ENCODE assay signal across 20 cellular contexts in genomic region chr3:52333869-52334557, GRCh38. TPM values are rescaled to one million over a fixed set of nuclear protein-coding genes. Genes with fewer than 3 reads are reported as not detected.
A peak's percentile ranks its signal among the peaks of the same experiment; 100 is the strongest.
DNase-seq lines count a peak whose midpoint lies in the region; ATAC-seq and TF ChIP-seq lines count a peak whose summit lies in the region.
"Had no signal": no experiment of that assay in that cellular context is flagged by ENCODE, and none has a peak within 500 bp of the region (broad histone marks: within the 10 kb centered on the region; RNA-seq: fewer than 3 reads in every experiment).

No MANE protein-coding gene starts in this region.

- WGBS in hepatocyte (ENCODE audit: low lambda C conversion rate, missing lambda C conversion rate) = 91% methylated on average over 4 of the region's 4 CpGs

- no peak overlapping the region for H3K27ac Mint-ChIP-seq in HFFc6
- H3K27ac Mint-ChIP-seq: activated CD4-positive, alpha-beta T cell treated with anti-CD3 and anti-CD28 coated beads, Interleukin-2, amount 10 ng/mL, durations not matched to agents 24 days and 14 days; activated naive CD8-positive, alpha-beta T cell treated with anti-CD3 and anti-CD28 coated beads, Interleukin-2, amount 10 ng/mL, durations not matched to agents 7 days and 5 days had no signal

- no peak for TF ChIP-seq POLR2A in gastrocnemius medialis (IDR thresholded peaks at IDR 0.05)

- no peaks in the 10 kb centered on the region for H3K36me3 ChIP-seq in hepatocyte (replicated peaks; ENCODE audit: insufficient read depth, low read depth)
- peaks cover 0 to 6% of the 10 kb centered on the region in 2 donors for H3K36me3 ChIP-seq in gastrocnemius medialis
- H3K36me3 ChIP-seq: SJCRH30 had no signal

- no peaks in the 10 kb centered on the region for H3K79me2 ChIP-seq in hepatocyte

- H3K27ac ChIP-seq in hepatocyte (peak overlapping the region; percentile 63), gastrocnemius medialis (no peak overlapping the region)
- H3K27ac ChIP-seq: psoas muscle, SJCRH30, stomach, upper lobe of left lung had no signal

- no peak overlapping the region for H3K4me3 ChIP-seq in hepatocyte
- no peak overlapping the region for H3K4me3 ChIP-seq in gastrocnemius medialis
- H3K4me3 ChIP-seq: psoas muscle, SJCRH30, stomach, upper lobe of left lung had no signal

- H3K4me2 ChIP-seq in hepatocyte = no peak overlapping the region

- no peak overlapping the region for H3K4me3 Mint-ChIP-seq in HFFc6
- H3K4me3 Mint-ChIP-seq: activated CD4-positive, alpha-beta T cell treated with anti-CD3 and anti-CD28 coated beads, Interleukin-2, amount 10 ng/mL, durations not matched to agents 24 days and 14 days; activated naive CD8-positive, alpha-beta T cell treated with anti-CD3 and anti-CD28 coated beads, Interleukin-2, amount 10 ng/mL, durations not matched to agents 7 days and 5 days; effector memory CD8-positive, alpha-beta T cell had no signal

- H2AFZ ChIP-seq in hepatocyte = no peak overlapping the region

- H3K9me3 Mint-ChIP-seq in HFFc6 = no peaks in the 10 kb centered on the region
- H3K9me3 Mint-ChIP-seq: activated CD4-positive, alpha-beta T cell treated with anti-CD3 and anti-CD28 coated beads, Interleukin-2, amount 10 ng/mL, durations not matched to agents 24 days and 14 days; activated naive CD8-positive, alpha-beta T cell treated with anti-CD3 and anti-CD28 coated beads, Interleukin-2, amount 10 ng/mL, durations not matched to agents 7 days and 5 days; effector memory CD8-positive, alpha-beta T cell had no signal

- no peak for TF ChIP-seq CTCF in HFFc6 (IDR thresholded peaks at IDR 0.05)
- no peak for TF ChIP-seq CTCF in hepatocyte (IDR thresholded peaks at IDR 0.05; ENCODE audit: poor library complexity)
- TF ChIP-seq CTCF in gastrocnemius medialis (IDR thresholded peaks at IDR 0.05 in 4 of 5, conservative IDR thresholded peaks at IDR 0.05 in 1 of 5) = no peak

- H3K9me2 ChIP-seq in hepatocyte (replicated peaks; ENCODE audit: insufficient read depth) = no peaks in the 10 kb centered on the region

- in situ Hi-C loops in gastrocnemius medialis (cut with MboI; ENCODE audit: low sequenced_read_pairs in 4 of 4) = no loop called here

- peaks cover 26% of the 10 kb centered on the region for H3K4me1 Mint-ChIP-seq in HFFc6 (ENCODE audit: low read depth)
- H3K4me1 Mint-ChIP-seq: activated naive CD8-positive, alpha-beta T cell treated with anti-CD3 and anti-CD28 coated beads, Interleukin-2, amount 10 ng/mL, durations not matched to agents 7 days and 5 days had no signal

- no peaks in the 10 kb centered on the region for H3K27me3 Mint-ChIP-seq in HFFc6 (ENCODE audit: insufficient read depth)
- H3K27me3 Mint-ChIP-seq: activated CD4-positive, alpha-beta T cell treated with anti-CD3 and anti-CD28 coated beads, Interleukin-2, amount 10 ng/mL, durations not matched to agents 24 days and 14 days; activated naive CD8-positive, alpha-beta T cell treated with anti-CD3 and anti-CD28 coated beads, Interleukin-2, amount 10 ng/mL, durations not matched to agents 7 days and 5 days; effector memory CD8-positive, alpha-beta T cell had no signal

- H3K9me3 ChIP-seq in hepatocyte (ENCODE audit: low read depth) (no peaks in the 10 kb centered on the region), gastrocnemius medialis (no peaks in the 10 kb centered on the region)
- H3K9me3 ChIP-seq: Caco-2, psoas muscle, SJCRH30, stomach, upper lobe of left lung had no signal

- intact Hi-C loops in gastrocnemius medialis (cut with DNase I; ENCODE audit: low total_unique reads) = loop anchor here (10.0 kb wide), 1 partner anchor 329 kb away; no protein-coding TSS in a partner anchor

- H3K4me1 ChIP-seq in hepatocyte (ENCODE audit: insufficient read depth) (peaks cover 8% of the 10 kb centered on the region), gastrocnemius medialis (no peaks in the 10 kb centered on the region)
- H3K4me1 ChIP-seq: Caco-2, psoas muscle, SJCRH30, stomach, upper lobe of left lung had no signal

- peak; percentile 4 for DNase-seq in COLO668 (lab: John Stamatoyannopoulos, UW; ENCODE audit: unreplicated experiment)
- peak; percentile 45 for DNase-seq in HFFc6
- DNase-seq in RKO (ENCODE audit: low spot score) = peak; percentile 41
- peak; percentile 24 for DNase-seq in hepatocyte (ENCODE audit: low spot score)
- DNase-seq in gastrocnemius medialis = no peak
- DNase-seq in left lobe of liver (ENCODE audit: low spot score) = no peak
- DNase-seq: activated CD4-positive, alpha-beta T cell treated with anti-CD3 and anti-CD28 coated beads, Interleukin-2, amount 10 ng/mL, durations not matched to agents 24 days and 14 days; activated naive CD8-positive, alpha-beta T cell treated with anti-CD3 and anti-CD28 coated beads, Interleukin-2, amount 10 ng/mL, durations not matched to agents 7 days and 5 days; effector memory CD8-positive, alpha-beta T cell; head of caudate nucleus; NCI-H1105 treated with DMSO at 0.1 percent for 48 hours; NCI-H524; SJCRH30; stimulated activated CD4-positive, alpha-beta T cell treated with anti-CD3 and anti-CD28 coated beads, Interleukin-4, amount 100 ng/mL, for 4 hours; stomach had no signal

- no peak for ATAC-seq in GM21390 (IDR thresholded peaks at IDR 0.05; ENCODE audit: unreplicated experiment)
- no peak for ATAC-seq in gastrocnemius medialis
- ATAC-seq in left lobe of liver = no peak
- ATAC-seq in GM21737 (IDR thresholded peaks at IDR 0.05; ENCODE audit: unreplicated experiment) = no peak
- ATAC-seq: effector memory CD8-positive, alpha-beta T cell; psoas muscle had no signal

- no peaks in the 10 kb centered on the region for H4K20me1 ChIP-seq in hepatocyte (ENCODE audit: insufficient read depth, poor library complexity, severe bottlenecking)

- no peaks in the 10 kb centered on the region for H3K27me3 ChIP-seq in hepatocyte
- no peaks in the 10 kb centered on the region for H3K27me3 ChIP-seq in gastrocnemius medialis
- H3K27me3 ChIP-seq: stomach, upper lobe of left lung had no signal

- no peaks in the 10 kb centered on the region for H3K36me3 Mint-ChIP-seq in HFFc6 (ENCODE audit: low read depth)

RNA-seq across cellular contexts. Expression of gene DNAH1, which starts 17.9 kb away (rescaled TPM):
- total RNA-seq in HFFc6 (2021; fragmentation: NEBNext Ultra II Directional; extraction: Animal tissue kit (Norgen Biotek cat#: 25700)) = 1 to 10 TPM; 1.4 to 2.1 (median 1.8) TPM
- total RNA-seq in hepatocyte (2.5 and 4.0 TPM in 2 replicates), gastrocnemius medialis (1 to 10 TPM; 1.4 to 6.8 (median 2.0) TPM), left lobe of liver (9.6 TPM)
- polyA plus RNA-seq in hepatocyte = 2.7 and 4.2 TPM in 2 replicates

RNA-seq across cellular contexts. Expression of gene GLYCTK, which starts 46.4 kb away (rescaled TPM):
- 1 to 10 TPM; 7.0 to 9.9 (median 8.7) TPM for total RNA-seq in HFFc6 (2021; fragmentation: NEBNext Ultra II Directional; extraction: Animal tissue kit (Norgen Biotek cat#: 25700))
- total RNA-seq in hepatocyte (112 and 116 TPM in 2 replicates), gastrocnemius medialis (10 to 100 TPM in 1 of 4 donors, 1 to 10 TPM in 3; 5.1 to 11.2 (median 7.7) TPM), left lobe of liver (396 TPM)
- 95.5 and 110 TPM in 2 replicates for polyA plus RNA-seq in hepatocyte

RNA-seq across cellular contexts. Expression of gene WDR82, which starts 55.6 kb away (rescaled TPM):
- 10 to 100 TPM; 55.2 to 62.0 (median 58.6) TPM for total RNA-seq in HFFc6 (2021; fragmentation: NEBNext Ultra II Directional; extraction: Animal tissue kit (Norgen Biotek cat#: 25700))
- total RNA-seq in hepatocyte (50.9 and 52.1 TPM in 2 replicates), gastrocnemius medialis (10 to 100 TPM; 54.1 to 64.9 (median 59.3) TPM), left lobe of liver (18.6 TPM)
- polyA plus RNA-seq in hepatocyte = 20.2 and 24.8 TPM in 2 replicates

Comparison
In these comparisons a context has a peak if more than half of its experiments do, and no peak if none do; other contexts are left out.
1. DNase-seq: peak in COLO668 (single experiment), HFFc6 (single experiment), RKO (single experiment) and hepatocyte (single experiment); none in gastrocnemius medialis (0 of 2) and left lobe of liver (single experiment).